Comparison of ENCODE assay signal across 9 cellular contexts in the genomic region with DNA sequence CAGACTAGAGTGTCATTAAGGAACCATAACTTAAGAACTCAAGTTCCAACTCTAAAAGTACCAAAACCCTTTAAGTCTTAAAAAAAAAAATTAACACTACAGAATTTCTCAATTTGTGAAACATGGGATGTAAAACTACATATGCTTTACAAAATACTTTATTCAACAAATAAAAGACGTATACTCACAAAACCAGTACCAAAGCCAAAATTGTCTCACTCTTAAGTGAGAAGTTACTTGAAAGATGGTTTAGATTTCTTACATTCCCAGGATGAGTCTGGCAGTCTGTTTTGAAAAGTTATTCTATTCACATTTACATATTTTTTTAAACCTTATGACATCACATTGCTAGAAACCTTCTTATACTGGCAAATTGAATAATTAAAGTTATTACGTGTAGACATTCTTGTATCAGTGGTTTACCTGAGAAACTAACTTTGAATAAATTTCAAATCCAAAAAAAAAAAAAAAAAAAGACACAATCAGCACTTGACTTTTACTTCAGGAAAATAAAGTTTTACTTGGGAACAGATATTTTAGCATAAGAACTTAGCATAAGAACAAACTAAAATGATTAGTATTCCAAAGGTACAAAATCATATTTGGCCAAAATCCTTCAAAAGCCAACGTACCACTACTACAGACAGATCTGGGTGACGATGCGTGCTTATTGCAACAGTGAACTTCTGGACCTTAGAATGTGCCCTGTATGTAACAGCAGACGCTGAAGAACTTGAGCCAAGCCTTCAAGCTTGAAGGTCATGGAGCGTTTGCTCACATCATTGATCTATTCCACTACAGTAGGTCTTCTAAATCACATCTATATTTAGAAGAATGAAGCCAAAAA. TPM values are rescaled to one million over a fixed set of nuclear protein-coding genes. Genes with fewer than 3 reads are reported as not detected.
DNase-seq lines count a peak whose midpoint lies in the region; ATAC-seq and TF ChIP-seq lines count a peak whose summit lies in the region.
"Had no signal": no experiment of that assay in that cellular context is flagged by ENCODE, and none has a peak within 500 bp of the region (broad histone marks: within the 10 kb centered on the region; RNA-seq: fewer than 3 reads in every experiment).

No MANE protein-coding gene starts in this region.

- no peak for TF ChIP-seq CTCF in parathyroid adenoma (IDR thresholded peaks at IDR 0.05)

- H2AFZ ChIP-seq in parathyroid adenoma, result no peak overlapping the region

- H3K36me3 ChIP-seq in parathyroid adenoma (ENCODE audit: control insufficient read depth, insufficient read depth, low read length), result no peaks in the 10 kb centered on the region

- H3K9me3 ChIP-seq in parathyroid adenoma (ENCODE audit: control insufficient read depth, low read length), result no peaks in the 10 kb centered on the region

- no peaks in the 10 kb centered on the region for H3K27me3 ChIP-seq in parathyroid adenoma (ENCODE audit: control insufficient read depth, insufficient read depth, low read length)

- DNase-seq in NCI-H2227 (lab: John Stamatoyannopoulos, UW; ENCODE audit: unreplicated experiment) (peak; percentile 13), NCI-H2227 treated with DMSO at 0.1 percent for 48 hours (lab: John Stamatoyannopoulos, UW) (no peak), SK-MEL-5 (ENCODE audit: low read depth, low spot score) (peak; percentile 71), fibroblast of peridontal ligament (ENCODE audit: extremely low read depth) (peak; percentile 79)
- DNase-seq in stimulated activated CD8-positive, alpha-beta memory T cell treated with anti-CD3 and anti-CD28 coated beads, Interleukin-4, amount 100 ng/mL, for 48 hours, result no peak
- DNase-seq: DND-41 had no signal

- H3K4me2 ChIP-seq in parathyroid adenoma (ENCODE audit: low read length), result peak overlapping the region; percentile 56

- in situ Hi-C loops in SK-MEL-5 (cut with HindIII; ENCODE audit: low pct_unique_long_range_greater_than_20kb, low sequenced_read_pairs), result no loop called here

- peak overlapping the region; percentile 70 for H3K4me3 ChIP-seq in parathyroid adenoma (ENCODE audit: low read depth, low read length)

- no peaks in the 10 kb centered on the region for H3K4me1 ChIP-seq in parathyroid adenoma

- H3K27ac ChIP-seq in parathyroid adenoma, result no peak overlapping the region

- ATAC-seq in HG03521 (IDR thresholded peaks at IDR 0.05; ENCODE audit: unreplicated experiment), result no peak
- no peak for ATAC-seq in HG02884 (IDR thresholded peaks at IDR 0.05; ENCODE audit: unreplicated experiment)

- H3K9ac ChIP-seq in parathyroid adenoma, result no peak overlapping the region

- no peaks in the 10 kb centered on the region for H3K79me2 ChIP-seq in parathyroid adenoma

RNA-seq across cellular contexts. Expression of a gene that starts 2.6 kb away (rescaled TPM):
- 21.1 and 22.1 TPM in 2 replicates for total RNA-seq in SK-MEL-5 (2014; rRNA removed; shearing (Covaris generic))
- 14.1 and 18.5 TPM in 2 replicates for polyA plus RNA-seq in SK-MEL-5 (2015; cell fraction: cytosol; rRNA removed)
- 13.2 and 14.3 TPM in 2 replicates for polyA plus RNA-seq in SK-MEL-5 (2015; cell fraction: nucleus; rRNA removed)

Comparison
In these comparisons a context has a peak if more than half of its experiments do, and no peak if none do; other contexts are left out.
1. DNase-seq: peak in NCI-H2227 (single experiment), SK-MEL-5 (single experiment) and fibroblast of peridontal ligament (single experiment); none in NCI-H2227 treated with DMSO at 0.1 percent for 48 hours (single experiment) and stimulated activated CD8-positive, alpha-beta memory T cell treated with anti-CD3 and anti-CD28 coated beads, Interleukin-4, amount 100 ng/mL, for 48 hours (single experiment).